8 cellular contexts compared by ENCODE assay signal in genomic region chr16:81889896-81890634, GRCh38.
DNase-seq lines count a peak whose midpoint lies in the region; ATAC-seq and TF ChIP-seq lines count a peak whose summit lies in the region.

No MANE protein-coding gene starts in this region.

- no peak overlapping the region for H3K4me2 ChIP-seq in SK-N-SH

- TF ChIP-seq CTCF in SK-N-SH (IDR thresholded peaks at IDR 0.05) (peak; percentile 92), left ventricle myocardium inferior (IDR thresholded peaks at IDR 0.05; ENCODE audit: borderline replicate concordance) (peak; percentile 88)

- H3K9me3 Mint-ChIP-seq in activated naive CD8-positive, alpha-beta T cell treated with anti-CD3 and anti-CD28 coated beads, Interleukin-2, amount 10 ng/mL, durations not matched to agents 7 days and 5 days: no peaks in the 10 kb centered on the region

- H3K9ac ChIP-seq in SK-N-SH: no peak overlapping the region

- H3K27me3 Mint-ChIP-seq in activated naive CD8-positive, alpha-beta T cell treated with anti-CD3 and anti-CD28 coated beads, Interleukin-2, amount 10 ng/mL, durations not matched to agents 7 days and 5 days: peaks cover 2% of the 10 kb centered on the region

- no peaks in the 10 kb centered on the region for H3F3A ChIP-seq in SK-N-SH (replicated peaks; ENCODE audit: insufficient read depth)

- ATAC-seq in activated naive CD8-positive, alpha-beta T cell treated with anti-CD3 and anti-CD28 coated beads, Interleukin-2, amount 10 ng/mL, durations not matched to agents 7 days and 5 days (ENCODE audit: low read depth): peak; percentile 74
- ATAC-seq in GM21619 (IDR thresholded peaks at IDR 0.05; ENCODE audit: unreplicated experiment): no peak

- H3K36me3 Mint-ChIP-seq in activated naive CD8-positive, alpha-beta T cell treated with anti-CD3 and anti-CD28 coated beads, Interleukin-2, amount 10 ng/mL, durations not matched to agents 7 days and 5 days: no peaks in the 10 kb centered on the region

- in situ Hi-C loops in KBM-7 (cut with MboI; ENCODE audit: low pct_unique_long_range_greater_than_20kb, low sequenced_read_pairs): loop anchor here (25.0 kb wide), 1 partner anchor 528 kb away; no protein-coding TSS in a partner anchor

- H3K4me1 ChIP-seq in SK-N-SH (ENCODE audit: control insufficient read depth in 1 of 2, insufficient read depth in 2 of 2, low read depth in 1 of 2, low read length in 1 of 2): no peaks in the 10 kb centered on the region
- no peaks in the 10 kb centered on the region for H3K4me1 ChIP-seq in left ventricle myocardium inferior

- TF ChIP-seq EP300 in SK-N-SH (IDR thresholded peaks at IDR 0.05; ENCODE audit: borderline replicate concordance in 1 of 2, low read depth in 1 of 2, low read length in 1 of 2): no peak

- peak; percentile 81 for TF ChIP-seq RAD21 in SK-N-SH (IDR thresholded peaks at IDR 0.05; ENCODE audit: low read length)

- WGBS in SK-N-SH (ENCODE audit: low lambda C conversion rate): 63% methylated on average over 11 of the region's 11 CpGs

- H3K27me3 ChIP-seq in SK-N-SH (ENCODE audit: insufficient read depth) (no peaks in the 10 kb centered on the region; the same call in 1 of the 2 replicates), left ventricle myocardium inferior (ENCODE audit: low read depth) (no peaks in the 10 kb centered on the region)

- no peak overlapping the region for H2AFZ ChIP-seq in SK-N-SH (ENCODE audit: low read depth)

- no peaks in the 10 kb centered on the region for H3K9me3 ChIP-seq in SK-N-SH
- H3K9me3 ChIP-seq in left ventricle myocardium inferior (replicated peaks): no peaks in the 10 kb centered on the region

- H3K27ac ChIP-seq in SK-N-SH (ENCODE audit: low read depth in 2 of 2, low read length in 1 of 2): no peak overlapping the region
- no peak overlapping the region for H3K27ac ChIP-seq in left ventricle myocardium inferior (replicated peaks)

- no peaks in the 10 kb centered on the region for H3K36me3 ChIP-seq in SK-N-SH (replicated peaks in 1 of 2; ENCODE audit: control insufficient read depth in 1 of 2, insufficient read depth in 2 of 2, low read length in 1 of 2)
- no peaks in the 10 kb centered on the region for H3K36me3 ChIP-seq in left ventricle myocardium inferior

- no peak overlapping the region for H3K4me3 Mint-ChIP-seq in activated naive CD8-positive, alpha-beta T cell treated with anti-CD3 and anti-CD28 coated beads, Interleukin-2, amount 10 ng/mL, durations not matched to agents 7 days and 5 days

- CTCF ChIA-PET in SK-N-SH (lab: Yijun Ruan, JAX): interaction anchor here (0.6 to 3.4 kb wide), 15 partner anchors 11 to 525 kb away, joined by 3 to 19 read pairs (median 4); no protein-coding TSS in a partner anchor

- H3K79me2 ChIP-seq in SK-N-SH (ENCODE audit: insufficient read depth): no peaks in the 10 kb centered on the region

- no peaks in the 10 kb centered on the region for H4K20me1 ChIP-seq in SK-N-SH (ENCODE audit: insufficient read depth)

- intact Hi-C loops in left ventricle myocardium inferior (cut with micrococcal nuclease): loop anchor here (10.0 kb wide), 1 partner anchor 335 kb away; no protein-coding TSS in a partner anchor

- no peak overlapping the region; a peak in 1 of 4 replicates for H3K4me3 ChIP-seq in SK-N-SH (ENCODE audit: low read depth in 2 of 2, low read length in 1 of 2)
- no peak overlapping the region for H3K4me3 ChIP-seq in left ventricle myocardium inferior

- DNase-seq in NCI-H2107 treated with DMSO at 0.1 percent for 48 hours (lab: John Stamatoyannopoulos, UW; ENCODE audit: unreplicated experiment) (peak; percentile 23), NCI-H2107 (lab: John Stamatoyannopoulos, UW) (no peak), KBM-7 (peak; percentile 74), SK-N-SH (peak; percentile 70), left ventricle myocardium inferior (no peak), retina (peak; percentile 62)
- peak; percentile 38 for DNase-seq in activated naive CD8-positive, alpha-beta T cell treated with anti-CD3 and anti-CD28 coated beads, Interleukin-2, amount 10 ng/mL, durations not matched to agents 7 days and 5 days

- no peaks in the 10 kb centered on the region for H3K4me1 Mint-ChIP-seq in activated naive CD8-positive, alpha-beta T cell treated with anti-CD3 and anti-CD28 coated beads, Interleukin-2, amount 10 ng/mL, durations not matched to agents 7 days and 5 days

- no peak overlapping the region for H3K27ac Mint-ChIP-seq in activated naive CD8-positive, alpha-beta T cell treated with anti-CD3 and anti-CD28 coated beads, Interleukin-2, amount 10 ng/mL, durations not matched to agents 7 days and 5 days

- POLR2A ChIA-PET in SK-N-SH (lab: Yijun Ruan, JAX): no interaction called here
- POLR2A ChIA-PET in activated naive CD8-positive, alpha-beta T cell treated with anti-CD3 and anti-CD28 coated beads, Interleukin-2, amount 10 ng/mL, durations not matched to agents 7 days and 5 days (lab: Charles Lee): no interaction called here

- H3K9me2 ChIP-seq in SK-N-SH: no peaks in the 10 kb centered on the region

TF ChIP-seq in SK-N-SH, 30 proteins besides CTCF, POLR2A, EP300 and RAD21:
- peak; percentile 65 for TF ChIP-seq SMC3 (IDR thresholded peaks at IDR 0.05; ENCODE audit: low read depth, low read length)
- TF ChIP-seq FOXJ3 (CRISPR knock-in tag; IDR thresholded peaks at IDR 0.05): no peak

Comparison
In these comparisons a context has a peak if more than half of its experiments do, and no peak if none do; other contexts are left out.
1. DNase-seq: peak in NCI-H2107 treated with DMSO at 0.1 percent for 48 hours (single experiment), KBM-7 (single experiment), SK-N-SH (single experiment), activated naive CD8-positive, alpha-beta T cell treated with anti-CD3 and anti-CD28 coated beads, Interleukin-2, amount 10 ng/mL, durations not matched to agents 7 days and 5 days (single experiment) and retina (single experiment); none in NCI-H2107 (single experiment) and left ventricle myocardium inferior (single experiment).